In genomic region chr7:44471436-44471835, GRCh38 we compare ENCODE assay signal across 11 cellular contexts.
"Had no signal": no experiment of that assay in that cellular context is flagged by ENCODE, and none has a peak within 500 bp of the region (broad histone marks: within the 10 kb centered on the region; RNA-seq: fewer than 3 reads in every experiment).

No MANE protein-coding gene starts in this region.

- ATAC-seq: activated CD8-positive, alpha-beta T cell treated with anti-CD3 and anti-CD28 coated beads for 36 hours; left colon; pancreas; stimulated activated effector memory CD8-positive, alpha-beta T cell treated with anti-CD3 and anti-CD28 coated beads, Interleukin-12 subunit alpha, Interleukin-12 subunit beta, amount 100 ng/mL, for 72 hours; WTC11 had no signal

- H3K27me3 ChIP-seq: pancreas had no signal

- H3K4me3 ChIP-seq: pancreas had no signal

- H3K27ac ChIP-seq: pancreas had no signal

- H3K36me3 ChIP-seq: pancreas had no signal

- H3K9me3 ChIP-seq: pancreas had no signal

- DNase-seq: activated CD4-positive, alpha-beta T cell treated with anti-CD3 and anti-CD28 coated beads for 4 hours; activated CD8-positive, alpha-beta T cell treated with anti-CD3 and anti-CD28 coated beads for 36 hours; activated T-cell treated with anti-CD3 and anti-CD28 coated beads, Interleukin-2, amount 50 U/mL, for 48 hours; endodermal cell; head of caudate nucleus; left colon; naive B cell; pancreas; T-helper 2 cell had no signal
